In genomic region chr3:187746059-187746453, GRCh38 we compare ENCODE assay signal across 8 cellular contexts. TPM values are rescaled to one million over a fixed set of nuclear protein-coding genes. Genes with fewer than 3 reads are reported as not detected.
A peak's percentile ranks its signal among the peaks of the same experiment; 100 is the strongest.
DNase-seq lines count a peak whose midpoint lies in the region; ATAC-seq and TF ChIP-seq lines count a peak whose summit lies in the region.

No MANE protein-coding gene starts in this region.

- no peaks in the 10 kb centered on the region for H3K36me3 ChIP-seq in iPS DF 6.9 (ENCODE audit: control insufficient read depth, insufficient read depth, low read length)

- no peaks in the 10 kb centered on the region for H3K9me3 ChIP-seq in iPS DF 6.9 (ENCODE audit: control insufficient read depth, insufficient read depth, low read length)

- DNase-seq in HT-29 (ENCODE audit: low spot score) (peak; percentile 25), iPS DF 6.9 (ENCODE audit: low read depth, low spot score) (no peak), AG20443 (ENCODE audit: low spot score) (no peak), omental fat pad (ENCODE audit: low spot score) (no peak), sciatic nerve (ENCODE audit: low spot score) (no peak)
- DNase-seq in activated CD4-positive, alpha-beta memory T cell treated with anti-CD3 and anti-CD28 coated beads for 36 hours, result no peak
- DNase-seq in stimulated activated CD4-positive, alpha-beta T cell treated with anti-CD3 and anti-CD28 coated beads, Interleukin-4, amount 100 ng/mL, for 24 hours, result no peak

- no peaks in the 10 kb centered on the region for H3K27me3 ChIP-seq in iPS DF 6.9 (ENCODE audit: control insufficient read depth, insufficient read depth, low read length)

- peaks cover 3% of the 10 kb centered on the region; the same call in 1 of the 2 replicates for H3K4me1 ChIP-seq in iPS DF 6.9 (ENCODE audit: control insufficient read depth, insufficient read depth, low read length)

- no peak for ATAC-seq in stimulated activated memory B cell treated with anti-CD40 and anti-IgM and Interleukin-4, amounts not matched to agents 10 μg/mL and 1 μg/mL and 100 μg/mL, for 72 hours
- no peak for ATAC-seq in omental fat pad (ENCODE audit: low FRiP score)
- ATAC-seq in sciatic nerve, result no peak

- H3K4me3 Mint-ChIP-seq in activated CD4-positive, alpha-beta memory T cell treated with anti-CD3 and anti-CD28 coated beads for 36 hours, result peak overlapping the region; percentile 90
- H3K4me3 Mint-ChIP-seq in stimulated activated memory B cell treated with anti-CD40 and anti-IgM and Interleukin-4, amounts not matched to agents 10 μg/mL and 1 μg/mL and 100 μg/mL, for 72 hours, result peak overlapping the region; percentile 97

- TF ChIP-seq CTCF in omental fat pad (IDR thresholded peaks at IDR 0.05), result no peak

- POLR2A ChIA-PET in activated CD4-positive, alpha-beta memory T cell treated with anti-CD3 and anti-CD28 coated beads for 36 hours (lab: Charles Lee), result interaction anchor here (0.9 to 6.5 kb wide), 26 partner anchors 23 to 1210 kb away, joined by 3 to 102 read pairs (median 6); partner anchors contain the start of gene LPP

- no CpG with 5 or more reads among the region's 6 CpGs for WGBS in iPS DF 6.9 (ENCODE audit: insufficient coverage, insufficient read length)

- intact Hi-C loops in activated CD4-positive, alpha-beta memory T cell treated with anti-CD3 and anti-CD28 coated beads for 36 hours (cut with micrococcal nuclease), result loop anchor here (10.0 kb wide), 1 partner anchor 1579 kb away; no protein-coding TSS in a partner anchor
- intact Hi-C loops in sciatic nerve (cut with DNase I), result no loop called here

- CTCF ChIA-PET in activated CD4-positive, alpha-beta memory T cell treated with anti-CD3 and anti-CD28 coated beads for 36 hours (lab: Charles Lee), result interaction anchor here (0.7 to 2.5 kb wide), 15 partner anchors 43 to 1295 kb away, joined by 3 to 10 read pairs (median 5); no protein-coding TSS in a partner anchor

- H3K27me3 Mint-ChIP-seq in activated CD4-positive, alpha-beta memory T cell treated with anti-CD3 and anti-CD28 coated beads for 36 hours, result no peaks in the 10 kb centered on the region
- H3K27me3 Mint-ChIP-seq in stimulated activated memory B cell treated with anti-CD40 and anti-IgM and Interleukin-4, amounts not matched to agents 10 μg/mL and 1 μg/mL and 100 μg/mL, for 72 hours, result no peaks in the 10 kb centered on the region

- peaks cover 49% of the 10 kb centered on the region for H3K4me1 Mint-ChIP-seq in activated CD4-positive, alpha-beta memory T cell treated with anti-CD3 and anti-CD28 coated beads for 36 hours (ENCODE audit: low read depth)
- H3K4me1 Mint-ChIP-seq in stimulated activated memory B cell treated with anti-CD40 and anti-IgM and Interleukin-4, amounts not matched to agents 10 μg/mL and 1 μg/mL and 100 μg/mL, for 72 hours, result peaks cover 78% of the 10 kb centered on the region

- no peaks in the 10 kb centered on the region for H3K9me3 Mint-ChIP-seq in activated CD4-positive, alpha-beta memory T cell treated with anti-CD3 and anti-CD28 coated beads for 36 hours
- no peaks in the 10 kb centered on the region for H3K9me3 Mint-ChIP-seq in stimulated activated memory B cell treated with anti-CD40 and anti-IgM and Interleukin-4, amounts not matched to agents 10 μg/mL and 1 μg/mL and 100 μg/mL, for 72 hours

- no peak overlapping the region for H3K27ac ChIP-seq in iPS DF 6.9 (ENCODE audit: low read length)

- peak overlapping the region; percentile 13; the same call in 1 of the 2 replicates for H3K4me3 ChIP-seq in iPS DF 6.9 (ENCODE audit: low read length)

- H3K36me3 Mint-ChIP-seq in activated CD4-positive, alpha-beta memory T cell treated with anti-CD3 and anti-CD28 coated beads for 36 hours, result peaks cover 21% of the 10 kb centered on the region
- peaks cover 5% of the 10 kb centered on the region for H3K36me3 Mint-ChIP-seq in stimulated activated memory B cell treated with anti-CD40 and anti-IgM and Interleukin-4, amounts not matched to agents 10 μg/mL and 1 μg/mL and 100 μg/mL, for 72 hours

- H3K27ac Mint-ChIP-seq in activated CD4-positive, alpha-beta memory T cell treated with anti-CD3 and anti-CD28 coated beads for 36 hours, result peak overlapping the region; percentile 99
- peak overlapping the region; percentile 99 for H3K27ac Mint-ChIP-seq in stimulated activated memory B cell treated with anti-CD40 and anti-IgM and Interleukin-4, amounts not matched to agents 10 μg/mL and 1 μg/mL and 100 μg/mL, for 72 hours

RNA-seq across cellular contexts. Expression of gene BCL6, which starts 0.8 kb away (rescaled TPM):
- total RNA-seq in HT-29 (2014; rRNA removed; shearing (Covaris generic)), result 11.8 and 12.0 TPM in 2 replicates
- total RNA-seq in activated CD4-positive, alpha-beta memory T cell treated with anti-CD3 and anti-CD28 coated beads for 36 hours, result 10 to 100 TPM; 41.4 to 51.3 TPM
- total RNA-seq in omental fat pad (100 to 1,000 TPM; 148 to 323 (median 179) TPM), sciatic nerve (188 TPM)

RNA-seq across cellular contexts. Expression of gene RTP2, which starts 43.7 kb away (rescaled TPM):
- total RNA-seq in HT-29 (2014; rRNA removed; shearing (Covaris generic)), result not detected in 2 replicates
- not detected for total RNA-seq in activated CD4-positive, alpha-beta memory T cell treated with anti-CD3 and anti-CD28 coated beads for 36 hours
- total RNA-seq in omental fat pad, result not detected
- total RNA-seq in sciatic nerve, result not detected
